ENCODE assay signal across 8 cellular contexts in genomic region chr12:120119395-120119973, GRCh38. TPM values are rescaled to one million over a fixed set of nuclear protein-coding genes. Genes with fewer than 3 reads are reported as not detected.
DNase-seq lines count a peak whose midpoint lies in the region; ATAC-seq and TF ChIP-seq lines count a peak whose summit lies in the region.

No MANE protein-coding gene starts in this region.

- BruUV-seq in MCF 10A (replicated peaks; lab: Mats Ljungman, UMichigan) = no TSS peak

- H3K4me1 Mint-ChIP-seq in MCF 10A (ENCODE audit: insufficient read depth, unreplicated experiment) = peaks cover 43% of the 10 kb centered on the region
- peaks cover 83% of the 10 kb centered on the region for H3K4me1 Mint-ChIP-seq in stimulated activated naive CD8-positive, alpha-beta T cell treated with anti-CD3 and anti-CD28 coated beads, Interleukin-15, amount 100 ng/mL, for 72 hours

- intact Hi-C loops in MCF 10A (cut with micrococcal nuclease) (loop anchor here (5.0 to 10.0 kb wide), 2 partner anchors 78 to 145 kb away; partner anchors contain the start of gene PXN), breast epithelium (cut with DNase I; ENCODE audit: low total_unique reads) (no loop called here), thyroid gland (cut with DNase I) (no loop called here)

- H3K4me1 ChIP-seq in breast epithelium (peaks cover 10 to 19% of the 10 kb centered on the region in 2 donors), thyroid gland (peaks cover 16 to 26% of the 10 kb centered on the region in 2 donors)

- no peak for TF ChIP-seq POLR2A in breast epithelium (IDR thresholded peaks at IDR 0.05)
- TF ChIP-seq POLR2A in thyroid gland (IDR thresholded peaks at IDR 0.05) = no peak

- DNase-seq in MCF 10A (ENCODE audit: unreplicated experiment) (peak; percentile 24), breast epithelium (ENCODE audit: low spot score in 2 of 2) (no peak), NAMALWA (ENCODE audit: low spot score) (peak; percentile 54), brain microvascular endothelial cell (no peak), NCI-H1092 treated with DMSO at 0.1 percent for 48 hours (lab: John Stamatoyannopoulos, UW) (no peak), SW 1271 (lab: John Stamatoyannopoulos, UW) (no peak), thyroid gland (no peak)
- DNase-seq in stimulated activated naive CD8-positive, alpha-beta T cell treated with anti-CD3 and anti-CD28 coated beads, Interleukin-15, amount 100 ng/mL, for 72 hours = peak in 1 of 2 donors; percentile 54

- H3K27me3 Mint-ChIP-seq in MCF 10A (ENCODE audit: insufficient read depth, unreplicated experiment) = no peaks in the 10 kb centered on the region
- no peaks in the 10 kb centered on the region for H3K27me3 Mint-ChIP-seq in stimulated activated naive CD8-positive, alpha-beta T cell treated with anti-CD3 and anti-CD28 coated beads, Interleukin-15, amount 100 ng/mL, for 72 hours

- H3K4me3 Mint-ChIP-seq in MCF 10A (ENCODE audit: unreplicated experiment) = no peak overlapping the region
- H3K4me3 Mint-ChIP-seq in stimulated activated naive CD8-positive, alpha-beta T cell treated with anti-CD3 and anti-CD28 coated beads, Interleukin-15, amount 100 ng/mL, for 72 hours = peak overlapping the region in 1 of 2 donors; percentile 31

- H3K9me3 Mint-ChIP-seq in MCF 10A (ENCODE audit: unreplicated experiment) = no peaks in the 10 kb centered on the region
- H3K9me3 Mint-ChIP-seq in stimulated activated naive CD8-positive, alpha-beta T cell treated with anti-CD3 and anti-CD28 coated beads, Interleukin-15, amount 100 ng/mL, for 72 hours = no peaks in the 10 kb centered on the region

- H3K4me3 ChIP-seq in breast epithelium (no peak overlapping the region), brain microvascular endothelial cell (ENCODE audit: low read depth, low read length) (no peak overlapping the region), thyroid gland (replicated peaks in 1 of 3) (no peak overlapping the region)

- ATAC-seq in stimulated activated naive CD8-positive, alpha-beta T cell treated with anti-CD3 and anti-CD28 coated beads, Interleukin-15, amount 100 ng/mL, for 72 hours = peak; percentile 46

- TF ChIP-seq CTCF in MCF 10A (IDR thresholded peaks at IDR 0.05; ENCODE audit: unreplicated experiment) = no peak
- TF ChIP-seq CTCF in breast epithelium (IDR thresholded peaks at IDR 0.05) = no peak
- no peak for TF ChIP-seq CTCF in brain microvascular endothelial cell (IDR thresholded peaks at IDR 0.05; ENCODE audit: low read depth, low read length, missing control alignments)
- TF ChIP-seq CTCF in thyroid gland (IDR thresholded peaks at IDR 0.05) = no peak

- peaks cover 23% of the 10 kb centered on the region for H3K36me3 Mint-ChIP-seq in MCF 10A (ENCODE audit: insufficient read depth, unreplicated experiment)

- H3K27me3 ChIP-seq in breast epithelium = no peaks in the 10 kb centered on the region
- no peaks in the 10 kb centered on the region for H3K27me3 ChIP-seq in brain microvascular endothelial cell (replicated peaks)
- no peaks in the 10 kb centered on the region for H3K27me3 ChIP-seq in thyroid gland

- no peak overlapping the region for H3K27ac ChIP-seq in breast epithelium
- H3K27ac ChIP-seq in brain microvascular endothelial cell = peak overlapping the region; percentile 58
- H3K27ac ChIP-seq in thyroid gland = no peak overlapping the region

- no peak overlapping the region for H3K27ac Mint-ChIP-seq in MCF 10A (ENCODE audit: low read depth, unreplicated experiment)
- no peak overlapping the region for H3K27ac Mint-ChIP-seq in stimulated activated naive CD8-positive, alpha-beta T cell treated with anti-CD3 and anti-CD28 coated beads, Interleukin-15, amount 100 ng/mL, for 72 hours

- in situ Hi-C loops in brain microvascular endothelial cell (cut with HindIII; ENCODE audit: low pct_ligation_motif_present, low sequenced_read_pairs) = no loop called here

- POLR2A ChIA-PET in MCF 10A (lab: Yijun Ruan, JAX) = interaction anchor here (0.7 to 6.0 kb wide), 13 partner anchors 18 to 197 kb away, joined by 3 to 106 read pairs (median 4); partner anchors contain the start of genes BICDL1, RNU4-1, RNU4-2 and RPLP0

- H3K9me3 ChIP-seq in breast epithelium (no peaks in the 10 kb centered on the region), thyroid gland (no peaks in the 10 kb centered on the region)

- WGBS in thyroid gland, 2 donors = 80 to 87% methylated on average over 1 of the region's 1 CpG

- CTCF ChIA-PET in MCF 10A (lab: Yijun Ruan, JAX) = interaction anchor here (0.6 to 1.1 kb wide), 5 partner anchors 40 to 568 kb away, joined by 3 to 6 read pairs (median 3); partner anchors contain the start of genes BICDL1 and RPLP0

- H3K36me3 ChIP-seq in breast epithelium (no peaks in the 10 kb centered on the region), brain microvascular endothelial cell (replicated peaks) (no peaks in the 10 kb centered on the region), thyroid gland (no peaks in the 10 kb centered on the region)

RNA-seq across cellular contexts. Expression of gene RAB35, which starts 2.9 kb away (rescaled TPM):
- 54.4 and 57.8 TPM in 2 replicates for total RNA-seq in MCF 10A (2022)
- total RNA-seq in breast epithelium = 10 to 100 TPM; 23.3 to 26.8 (median 26.2) TPM
- 10 to 100 TPM; 14.9 to 19.9 (median 17.4) TPM for total RNA-seq in thyroid gland

Comparison
In these comparisons a context has a peak if more than half of its experiments do, and no peak if none do; other contexts are left out.
1. DNase-seq: peak in MCF 10A (single experiment) and NAMALWA (single experiment); none in breast epithelium (0 of 2), brain microvascular endothelial cell (single experiment), NCI-H1092 treated with DMSO at 0.1 percent for 48 hours (single experiment), SW 1271 (0 of 2) and thyroid gland (0 of 2).